Comparison of ENCODE assay signal across 17 cellular contexts in the genomic region with DNA sequence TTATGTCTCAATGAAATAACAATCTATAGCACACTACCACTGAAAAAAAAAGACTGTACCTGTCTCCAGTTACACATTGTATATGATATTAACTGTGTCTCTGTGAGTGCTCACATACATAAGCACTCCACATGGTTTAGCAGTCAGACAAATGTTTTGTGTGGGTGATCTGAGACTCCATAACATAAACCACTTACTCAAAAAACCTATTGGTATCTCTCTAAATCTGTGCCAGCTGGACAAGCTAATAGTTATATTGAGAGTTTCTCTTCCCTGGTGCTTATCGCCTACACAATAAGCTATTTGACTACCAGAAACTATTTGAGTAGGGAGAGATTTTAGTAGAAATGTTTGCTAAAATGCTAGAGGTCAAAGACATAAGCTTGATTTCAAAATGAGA.
DNase-seq lines count a peak whose midpoint lies in the region; ATAC-seq and TF ChIP-seq lines count a peak whose summit lies in the region.
"Had no signal": no experiment of that assay in that cellular context is flagged by ENCODE, and none has a peak within 500 bp of the region (broad histone marks: within the 10 kb centered on the region; RNA-seq: fewer than 3 reads in every experiment).

No MANE protein-coding gene starts in this region.

- no peaks in the 10 kb centered on the region for H3K9me3 Mint-ChIP-seq in natural killer cell
- H3K9me3 Mint-ChIP-seq: activated naive CD4-positive, alpha-beta T cell treated with anti-CD3 and anti-CD28 coated beads, Interleukin-2, amount 50 U/mL, for 24 hours; central memory CD8-positive, alpha-beta T cell had no signal

- no peak for TF ChIP-seq CTCF in natural killer cell (IDR thresholded peaks at IDR 0.05)

- H3K27me3 Mint-ChIP-seq in natural killer cell (ENCODE audit: low read depth in 2 of 2) = no peaks in the 10 kb centered on the region
- H3K27me3 Mint-ChIP-seq: activated naive CD4-positive, alpha-beta T cell treated with anti-CD3 and anti-CD28 coated beads, Interleukin-2, amount 50 U/mL, for 24 hours; B cell; central memory CD8-positive, alpha-beta T cell had no signal

- no peak overlapping the region for H3K4me3 Mint-ChIP-seq in natural killer cell
- H3K4me3 Mint-ChIP-seq: activated naive CD4-positive, alpha-beta T cell treated with anti-CD3 and anti-CD28 coated beads, Interleukin-2, amount 50 U/mL, for 24 hours; B cell; central memory CD8-positive, alpha-beta T cell had no signal

- H3K4me1 Mint-ChIP-seq in natural killer cell = no peaks in the 10 kb centered on the region
- H3K4me1 Mint-ChIP-seq: activated naive CD4-positive, alpha-beta T cell treated with anti-CD3 and anti-CD28 coated beads, Interleukin-2, amount 50 U/mL, for 24 hours; central memory CD8-positive, alpha-beta T cell had no signal

- H3K27ac Mint-ChIP-seq in natural killer cell = no peak overlapping the region
- H3K27ac Mint-ChIP-seq: activated naive CD4-positive, alpha-beta T cell treated with anti-CD3 and anti-CD28 coated beads, Interleukin-2, amount 50 U/mL, for 24 hours; B cell had no signal

- DNase-seq in natural killer cell (no peak), NCI-H345 (lab: John Stamatoyannopoulos, UW) (no peak), UCSD-AML1 (lab: John Stamatoyannopoulos, UW; ENCODE audit: unreplicated experiment) (no peak)
- no peak for DNase-seq in stimulated activated CD4-positive, alpha-beta T cell treated with anti-CD3 and anti-CD28 coated beads, Interleukin-4, amount 100 ng/mL, for 24 hours
- DNase-seq: activated CD8-positive, alpha-beta memory T cell treated with anti-CD3 and anti-CD28 coated beads for 24 hours; DMS79; KBM-7; left ventricle myocardium superior; NCI-H1694 treated with DMSO at 0.1 percent for 48 hours; SIG-M5 had no signal

- H3K36me3 Mint-ChIP-seq in natural killer cell = no peaks in the 10 kb centered on the region
- H3K36me3 Mint-ChIP-seq: activated naive CD4-positive, alpha-beta T cell treated with anti-CD3 and anti-CD28 coated beads, Interleukin-2, amount 50 U/mL, for 24 hours had no signal

- intact Hi-C loops in natural killer cell (cut with micrococcal nuclease) = no loop called here

- peak; percentile 67 for ATAC-seq in GM18502 (IDR thresholded peaks at IDR 0.05; ENCODE audit: poor library complexity, unreplicated experiment)
- ATAC-seq in GM19467 (IDR thresholded peaks at IDR 0.05; ENCODE audit: unreplicated experiment) = peak; percentile 62
- peak; percentile 83 for ATAC-seq in HG02798 (IDR thresholded peaks at IDR 0.05; ENCODE audit: poor library complexity, unreplicated experiment)
- peak; percentile 78 for ATAC-seq in HG03469 (IDR thresholded peaks at IDR 0.05; ENCODE audit: unreplicated experiment)
- no peak for ATAC-seq in natural killer cell
- ATAC-seq: left ventricle myocardium superior had no signal

Comparison
In these comparisons a context has a peak if more than half of its experiments do, and no peak if none do; other contexts are left out.
1. ATAC-seq: peak in GM18502 (single experiment), GM19467 (single experiment), HG02798 (single experiment) and HG03469 (single experiment); none in natural killer cell (0 of 3).